ENCODE assay signal across 12 cellular contexts in the genomic region with DNA sequence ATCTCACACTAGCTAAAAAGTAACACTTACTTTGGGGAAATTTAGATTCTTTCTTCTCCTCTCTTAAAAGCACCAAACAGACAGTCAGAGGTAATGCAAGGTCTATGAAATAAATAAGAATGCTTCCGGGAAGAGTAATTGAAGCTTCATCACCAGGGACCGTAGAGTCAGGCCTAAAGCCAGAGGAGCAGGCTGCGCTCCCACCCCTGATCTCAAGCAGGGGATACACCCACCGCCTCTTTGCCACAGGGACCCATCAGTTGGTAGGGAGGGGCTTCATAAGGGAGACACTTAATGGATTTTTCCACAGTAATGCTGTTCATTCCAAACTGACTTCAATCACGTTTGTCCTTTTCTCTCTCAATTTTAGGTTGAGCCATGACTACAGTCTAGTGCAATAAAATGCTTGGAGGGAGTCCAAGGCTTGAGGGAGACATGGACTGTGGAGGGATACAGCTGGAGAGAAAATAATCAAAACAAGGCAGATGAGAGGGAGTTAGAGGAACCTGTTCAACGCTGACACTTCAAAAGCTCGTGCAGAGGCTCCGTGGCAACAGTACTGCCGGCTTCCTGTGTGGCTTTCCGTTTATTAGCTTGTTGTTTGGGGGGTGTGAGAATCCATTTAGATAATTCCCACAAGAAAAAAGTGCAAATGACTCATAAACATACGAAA.
DNase-seq lines count a peak whose midpoint lies in the region; ATAC-seq and TF ChIP-seq lines count a peak whose summit lies in the region.
"Had no signal": no experiment of that assay in that cellular context is flagged by ENCODE, and none has a peak within 500 bp of the region (broad histone marks: within the 10 kb centered on the region; RNA-seq: fewer than 3 reads in every experiment).

No MANE protein-coding gene starts in this region.

- H3K4me3 ChIP-seq in Jurkat, Clone E6-1 (ENCODE audit: low read length) = peak overlapping the region; percentile 1; the same call in 1 of the 2 replicates
- H3K4me3 ChIP-seq: left ventricle myocardium inferior, prostate gland had no signal

- H3K9me3 Mint-ChIP-seq in CD4-positive, alpha-beta T cell = peaks cover 2% of the 10 kb centered on the region

- no peaks in the 10 kb centered on the region for H3K27me3 ChIP-seq in CD4-positive, alpha-beta T cell (ENCODE audit: control insufficient read depth, insufficient read depth, low read length)

- H3K36me3 Mint-ChIP-seq in CD4-positive, alpha-beta T cell (ENCODE audit: low read depth) = no peaks in the 10 kb centered on the region
- H3K36me3 Mint-ChIP-seq: CD4-positive, alpha-beta memory T cell; type B pancreatic cell had no signal

- intact Hi-C loops in CD4-positive, alpha-beta T cell (cut with DNase I, micrococcal nuclease) = no loop called here

- H3K27ac ChIP-seq in CD4-positive, alpha-beta T cell (ENCODE audit: low read depth, low read length) = no peak overlapping the region
- H3K27ac ChIP-seq: left ventricle myocardium inferior, prostate gland had no signal

- no peak overlapping the region for H3K27ac Mint-ChIP-seq in CD4-positive, alpha-beta T cell
- H3K27ac Mint-ChIP-seq: CD4-positive, alpha-beta memory T cell; type B pancreatic cell had no signal

- POLR2A ChIA-PET in CD4-positive, alpha-beta T cell (lab: Charles Lee) = no interaction called here

- CTCF ChIA-PET in CD4-positive, alpha-beta T cell (lab: Charles Lee) = no interaction called here

- H3K27me3 Mint-ChIP-seq in CD4-positive, alpha-beta T cell = no peaks in the 10 kb centered on the region
- H3K27me3 Mint-ChIP-seq: CD4-positive, alpha-beta memory T cell had no signal

- no peak overlapping the region for H3K4me3 Mint-ChIP-seq in CD4-positive, alpha-beta T cell
- H3K4me3 Mint-ChIP-seq: CD4-positive, alpha-beta memory T cell; type B pancreatic cell had no signal

- TF ChIP-seq CTCF in CD4-positive, alpha-beta T cell (IDR thresholded peaks at IDR 0.05) = no peak

- DNase-seq in Ammon's horn (ENCODE audit: low spot score) = peak; percentile 14
- DNase-seq in Jurkat, Clone E6-1 (ENCODE audit: low read depth, low spot score) = peak; percentile 77
- DNase-seq in SHP77 (lab: John Stamatoyannopoulos, UW) = peak; percentile 58 to 67
- DNase-seq in kidney glomerular epithelial cell (lab: John Stamatoyannopoulos, UW) = peak; percentile 14
- DNase-seq in CD4-positive, alpha-beta T cell = no peak
- DNase-seq in NK-92 (lab: John Stamatoyannopoulos, UW; ENCODE audit: unreplicated experiment) = no peak
- no peak for DNase-seq in stimulated activated CD8-positive, alpha-beta memory T cell treated with anti-CD3 and anti-CD28 coated beads, Interleukin-4, amount 100 ng/mL, for 48 hours
- DNase-seq: CD4-positive, alpha-beta memory T cell; left ventricle myocardium inferior had no signal

- peaks cover 6% of the 10 kb centered on the region for H3K4me1 Mint-ChIP-seq in CD4-positive, alpha-beta T cell (ENCODE audit: low read depth)
- H3K4me1 Mint-ChIP-seq: CD4-positive, alpha-beta memory T cell had no signal

- H3K9me3 ChIP-seq in CD4-positive, alpha-beta T cell (ENCODE audit: control insufficient read depth, low read length) = no peaks in the 10 kb centered on the region
- H3K9me3 ChIP-seq: left ventricle myocardium inferior, prostate gland had no signal

- no peak for ATAC-seq in CD4-positive, alpha-beta T cell (ENCODE audit: poor library complexity)
- ATAC-seq in GM18520 (IDR thresholded peaks at IDR 0.05; ENCODE audit: unreplicated experiment) = no peak

Comparison
In these comparisons a context has a peak if more than half of its experiments do, and no peak if none do; other contexts are left out.
1. DNase-seq: peak in Ammon's horn (single experiment), Jurkat, Clone E6-1 (single experiment), SHP77 (2 of 2) and kidney glomerular epithelial cell (single experiment); none in CD4-positive, alpha-beta T cell (0 of 10), NK-92 (single experiment) and stimulated activated CD8-positive, alpha-beta memory T cell treated with anti-CD3 and anti-CD28 coated beads, Interleukin-4, amount 100 ng/mL, for 48 hours (single experiment).